Comparison of ENCODE assay signal across 17 cellular contexts in genomic region chr2:54640834-54641540, GRCh38.
DNase-seq lines count a peak whose midpoint lies in the region; TF ChIP-seq lines count a peak whose summit lies in the region.
"Had no signal": no experiment of that assay in that cellular context is flagged by ENCODE, and none has a peak within 500 bp of the region (broad histone marks: within the 10 kb centered on the region; RNA-seq: fewer than 3 reads in every experiment).

No MANE protein-coding gene starts in this region.

- H2AFZ ChIP-seq in hepatocyte, result no peak overlapping the region

- H4K20me1 ChIP-seq in hepatocyte (ENCODE audit: insufficient read depth, poor library complexity, severe bottlenecking), result peaks cover 14% of the 10 kb centered on the region

- H3K36me3 ChIP-seq in hepatocyte (replicated peaks; ENCODE audit: insufficient read depth, low read depth), result peaks cover 11% of the 10 kb centered on the region
- peaks cover 22 to 55% (median 27%) of the 10 kb centered on the region in 4 donors for H3K36me3 ChIP-seq in sigmoid colon
- H3K36me3 ChIP-seq in prostate gland, result peaks cover 8 to 11% of the 10 kb centered on the region in 2 donors

- no peak overlapping the region for H3K4me3 ChIP-seq in hepatocyte
- H3K4me3 ChIP-seq in sigmoid colon, result no peak overlapping the region
- no peak overlapping the region for H3K4me3 ChIP-seq in prostate gland
- H3K4me3 ChIP-seq: GM12878 had no signal

- no peaks in the 10 kb centered on the region for H3K9me2 ChIP-seq in hepatocyte (replicated peaks; ENCODE audit: insufficient read depth)

- H3K27me3 ChIP-seq in hepatocyte (no peaks in the 10 kb centered on the region), sigmoid colon (no peaks in the 10 kb centered on the region), prostate gland (replicated peaks; ENCODE audit: insufficient read depth) (no peaks in the 10 kb centered on the region)

- H3K4me1 ChIP-seq in hepatocyte (ENCODE audit: insufficient read depth) (peaks cover 28% of the 10 kb centered on the region), sigmoid colon (peaks cover 0 to 55% (median 46%) of the 10 kb centered on the region in 4 donors), prostate gland (replicated peaks) (peaks cover 3% of the 10 kb centered on the region)

- H3K27ac ChIP-seq in VCaP, result peak overlapping the region; percentile 34; the same call in 1 of the 2 replicates
- peak overlapping the region; percentile 78 for H3K27ac ChIP-seq in hepatocyte
- peak overlapping the region in 3 of 4 donors; percentile 27 to 38 (median 30) for H3K27ac ChIP-seq in sigmoid colon
- H3K27ac ChIP-seq in prostate gland, result no peak overlapping the region
- H3K27ac ChIP-seq: epithelial cell of prostate had no signal

- peak overlapping the region; percentile 1 for H3K27ac Mint-ChIP-seq in activated naive CD8-positive, alpha-beta T cell treated with anti-CD3 and anti-CD28 coated beads for 36 hours

- H3K36me3 Mint-ChIP-seq in activated naive CD8-positive, alpha-beta T cell treated with anti-CD3 and anti-CD28 coated beads for 36 hours, result peaks cover 22% of the 10 kb centered on the region

- H3K4me2 ChIP-seq in hepatocyte, result no peak overlapping the region

- intact Hi-C loops in sigmoid colon (cut with DNase I), result loop anchor here (10.0 kb wide), 1 partner anchor 436 kb away; no protein-coding TSS in a partner anchor
- intact Hi-C loops in prostate gland (cut with DNase I), result no loop called here

- POLR2A ChIA-PET in HEK293T (lab: Yijun Ruan, JAX), result no interaction called here

- TF ChIP-seq CTCF in VCaP (conservative IDR thresholded peaks at IDR 0.05), result no peak
- TF ChIP-seq CTCF in hepatocyte (IDR thresholded peaks at IDR 0.05; ENCODE audit: poor library complexity), result no peak
- TF ChIP-seq CTCF in sigmoid colon (IDR thresholded peaks at IDR 0.05), result no peak
- no peak for TF ChIP-seq CTCF in prostate gland (IDR thresholded peaks at IDR 0.05)

- no peaks in the 10 kb centered on the region for H3K27me3 Mint-ChIP-seq in activated naive CD8-positive, alpha-beta T cell treated with anti-CD3 and anti-CD28 coated beads for 36 hours

- TF ChIP-seq POLR2A in sigmoid colon (IDR thresholded peaks at IDR 0.05) (no peak), prostate gland (IDR thresholded peaks at IDR 0.05) (no peak)

- peaks cover 17% of the 10 kb centered on the region for H3K4me1 Mint-ChIP-seq in activated naive CD8-positive, alpha-beta T cell treated with anti-CD3 and anti-CD28 coated beads for 36 hours

- TF ChIP-seq EP300 in sigmoid colon (IDR thresholded peaks at IDR 0.05), result no peak

- CTCF ChIA-PET in HEK293T (lab: Yijun Ruan, JAX), result interaction anchor here (0.6 kb wide), 1 partner anchor 205 kb away, joined by 3 read pairs; no protein-coding TSS in a partner anchor

- no peak overlapping the region for H3K4me3 Mint-ChIP-seq in activated naive CD8-positive, alpha-beta T cell treated with anti-CD3 and anti-CD28 coated beads for 36 hours

- no peaks in the 10 kb centered on the region for H3K9me3 Mint-ChIP-seq in activated naive CD8-positive, alpha-beta T cell treated with anti-CD3 and anti-CD28 coated beads for 36 hours

- 59% methylated on average over 8 of the region's 8 CpGs for WGBS in hepatocyte (ENCODE audit: low lambda C conversion rate, missing lambda C conversion rate)
- 71 to 80% methylated on average over 8 of the region's 8 CpGs for WGBS in sigmoid colon, 2 donors
- 49% methylated on average over 8 of the region's 8 CpGs for WGBS in prostate gland

- peaks cover 86% of the 10 kb centered on the region for H3K79me2 ChIP-seq in hepatocyte

- DNase-seq in activated naive CD8-positive, alpha-beta T cell treated with anti-CD3 and anti-CD28 coated beads for 36 hours, result no peak
- DNase-seq in hepatocyte (ENCODE audit: low spot score) (no peak), sigmoid colon (no peak), NCI-H1436 treated with DMSO at 0.1 percent for 48 hours (lab: John Stamatoyannopoulos, UW) (no peak), HEK293T (ENCODE audit: extremely low spot score) (no peak), prostate gland (ENCODE audit: low spot score) (no peak), NCI-H1436 (lab: John Stamatoyannopoulos, UW) (no peak)
- DNase-seq: activated CD4-positive, CD25-positive, alpha-beta regulatory T cell; activated CD8-positive, alpha-beta memory T cell treated with anti-CD3 and anti-CD28 coated beads for 24 hours; AML-193; GDM1; NCI-H2029 treated with DMSO at 0.1 percent for 48 hours; NCI-H510A treated with DMSO at 0.1 percent for 48 hours; SIG-M5 had no signal

- H3K9me3 ChIP-seq in hepatocyte (ENCODE audit: low read depth), result no peaks in the 10 kb centered on the region
- H3K9me3 ChIP-seq in sigmoid colon, result no peaks in the 10 kb centered on the region
- H3K9me3 ChIP-seq in prostate gland, result no peaks in the 10 kb centered on the region

TF ChIP-seq in HEK293T, 16 proteins besides CTCF, POLR2A, EP300 and RAD21:
- TF ChIP-seq FOXK2 (IDR thresholded peaks at IDR 0.05) (no peak), NFRKB (IDR thresholded peaks at IDR 0.05) (no peak), TARDBP (IDR thresholded peaks at IDR 0.05) (no peak), LEF1 (IDR thresholded peaks at IDR 0.05; ENCODE audit: borderline replicate concordance) (no peak), CTBP1 (IDR thresholded peaks at IDR 0.05; ENCODE audit: borderline replicate concordance) (no peak)

Comparison
In these comparisons a context has a peak if more than half of its experiments do, and no peak if none do; other contexts are left out.
1. H3K27ac ChIP-seq: peak in VCaP (single experiment), hepatocyte (single experiment) and sigmoid colon (3 of 4); none in prostate gland (0 of 2).